8 cellular contexts compared by ENCODE assay signal in genomic region chr1:19676438-19676922, GRCh38. TPM values are rescaled to one million over a fixed set of nuclear protein-coding genes. Genes with fewer than 3 reads are reported as not detected.
A peak's percentile ranks its signal among the peaks of the same experiment; 100 is the strongest.
DNase-seq lines count a peak whose midpoint lies in the region; ATAC-seq, FAIRE-seq and TF ChIP-seq lines count a peak whose summit lies in the region.

No MANE protein-coding gene starts in this region.

- H4K20me1 ChIP-seq in endothelial cell of umbilical vein (replicated peaks; ENCODE audit: control insufficient read depth, extremely low read depth, insufficient read depth, low read length) = no peaks in the 10 kb centered on the region

- no peak overlapping the region for H3K4me3 ChIP-seq in endothelial cell of umbilical vein (replicated peaks in 1 of 3; ENCODE audit: insufficient read depth in 1 of 3, low read depth in 1 of 3, low read length in 3 of 3)

- no peak for TF ChIP-seq CTCF in endothelial cell of umbilical vein (IDR thresholded peaks at IDR 0.05; ENCODE audit: extremely low read depth in 1 of 2, insufficient read depth in 1 of 2, low read depth in 1 of 2, low read length in 2 of 2)

- no peak for TF ChIP-seq POLR2A in endothelial cell of umbilical vein (IDR thresholded peaks at IDR 0.05; ENCODE audit: low read depth, low read length)
- TF ChIP-seq POLR2A in H54 (IDR thresholded peaks at IDR 0.05; ENCODE audit: low read depth, low read length) = no peak

- intact Hi-C loops in endothelial cell of umbilical vein (cut with micrococcal nuclease) = no loop called here

- H3K36me3 ChIP-seq in endothelial cell of umbilical vein (ENCODE audit: control insufficient read depth in 2 of 2, extremely low read depth in 1 of 2, insufficient read depth in 2 of 2, low read length in 2 of 2) = no peaks in the 10 kb centered on the region

- H3K27ac ChIP-seq in endothelial cell of umbilical vein (ENCODE audit: insufficient read depth, low read depth, low read length) = no peak overlapping the region

- H3K9ac ChIP-seq in endothelial cell of umbilical vein (replicated peaks; ENCODE audit: extremely low read depth, insufficient read depth, low read length) = no peak overlapping the region

- no peak overlapping the region for H3K4me2 ChIP-seq in endothelial cell of umbilical vein (ENCODE audit: insufficient read depth, low read length)

- no peaks in the 10 kb centered on the region for H3K9me3 ChIP-seq in endothelial cell of umbilical vein (replicated peaks; ENCODE audit: control insufficient read depth, insufficient read depth, low read length)

- H3K27me3 ChIP-seq in endothelial cell of umbilical vein (ENCODE audit: control insufficient read depth in 2 of 2, insufficient read depth in 2 of 2, low read length in 2 of 2) = no peaks in the 10 kb centered on the region

- H2AFZ ChIP-seq in endothelial cell of umbilical vein (ENCODE audit: low read depth, low read length) = no peak overlapping the region

- POLR2A ChIA-PET in endothelial cell of umbilical vein (lab: Charles Lee) = no interaction called here

- dilution Hi-C loops in endothelial cell of umbilical vein (cut with MboI; ENCODE audit: extremely low pct_ligation_motif_present, low sequenced_read_pairs) = no loop called here

- FAIRE-seq in endothelial cell of umbilical vein (lab: Jason Lieb, UNC) (peak; percentile 52), H54 (lab: Jason Lieb, UNC) (no peak)

- no TSS peak for BruUV-seq in endothelial cell of umbilical vein (replicated peaks; lab: Mats Ljungman, UMichigan)

- DNase-seq in GM04504 (ENCODE audit: low read depth) (peak; percentile 87), NCI-H1048 (lab: John Stamatoyannopoulos, UW) (peak; percentile 27), endothelial cell of umbilical vein (ENCODE audit: low read depth, low spot score) (peak; percentile 37), myocyte (ENCODE audit: low read depth) (peak; percentile 92), NCI-H2029 (lab: John Stamatoyannopoulos, UW) (no peak), NCI-H748 treated with DMSO at 0.1 percent for 48 hours (lab: John Stamatoyannopoulos, UW) (no peak), H54 (ENCODE audit: insufficient read length, low spot score) (no peak)

- ATAC-seq in GM19035 (IDR thresholded peaks at IDR 0.05; ENCODE audit: unreplicated experiment) = no peak

- no peaks in the 10 kb centered on the region for H3K79me2 ChIP-seq in endothelial cell of umbilical vein (ENCODE audit: control insufficient read depth, insufficient read depth, low read length)

- CTCF ChIA-PET in endothelial cell of umbilical vein (lab: Charles Lee) = interaction anchor here (1.0 to 2.3 kb wide), 4 partner anchors 9 to 28 kb away, joined by 3 to 9 read pairs (median 6); no protein-coding TSS in a partner anchor

- H3K9me1 ChIP-seq in endothelial cell of umbilical vein (replicated peaks; ENCODE audit: control insufficient read depth, extremely low read depth, insufficient read depth, low read length) = no peaks in the 10 kb centered on the region

- H3K4me1 ChIP-seq in endothelial cell of umbilical vein (ENCODE audit: control insufficient read depth, extremely low read depth, insufficient read depth, low read length) = no peaks in the 10 kb centered on the region

TF ChIP-seq in endothelial cell of umbilical vein, 7 proteins besides CTCF, POLR2A, EP300 and RAD21:
- TF ChIP-seq FOS (IDR thresholded peaks at IDR 0.05; ENCODE audit: borderline replicate concordance, insufficient read depth, low read length) = no peak

RNA-seq across cellular contexts. Expression of gene HTR6, which starts 11.8 kb away (rescaled TPM):
- total RNA-seq in endothelial cell of umbilical vein (not detected in 2 replicates), myocyte (0.10 TPM in 1 of 2 replicates, not detected in the other)
- not detected in 2 replicates for polyA plus RNA-seq in endothelial cell of umbilical vein
- not detected in 2 replicates for polyA plus RNA-seq in endothelial cell of umbilical vein (2011; cell fraction: cytosol; rRNA removed)
- not detected in 2 replicates for polyA plus RNA-seq in endothelial cell of umbilical vein (2011; cell fraction: nucleus; rRNA removed)
- polyA plus RNA-seq in endothelial cell of umbilical vein (2012) = not detected in 2 replicates
- not detected in 2 replicates for polyA minus RNA-seq in endothelial cell of umbilical vein
- polyA minus RNA-seq in endothelial cell of umbilical vein (2011; cell fraction: cytosol; rRNA and poly(A)+ RNA removed) = not detected
- polyA minus RNA-seq in endothelial cell of umbilical vein (2011; cell fraction: nucleus; rRNA and poly(A)+ RNA removed) = not detected in 2 replicates
- polyA plus RNA-seq in myocyte (2012) = not detected

RNA-seq across cellular contexts. Expression of gene NBL1, which starts 32.4 kb away (rescaled TPM):
- 39.8 and 40.5 TPM in 2 replicates for total RNA-seq in endothelial cell of umbilical vein
- polyA plus RNA-seq in endothelial cell of umbilical vein = 36.2 and 49.6 TPM in 2 replicates
- polyA plus RNA-seq in endothelial cell of umbilical vein (2011; cell fraction: cytosol; rRNA removed) = 29.4 and 41.5 TPM in 2 replicates
- polyA plus RNA-seq in endothelial cell of umbilical vein (2011; cell fraction: nucleus; rRNA removed) = 11.9 and 14.7 TPM in 2 replicates
- polyA plus RNA-seq in endothelial cell of umbilical vein (2012) = 26.3 and 36.2 TPM in 2 replicates
- 55.7 and 64.4 TPM in 2 replicates for polyA minus RNA-seq in endothelial cell of umbilical vein
- polyA minus RNA-seq in endothelial cell of umbilical vein (2011; cell fraction: cytosol; rRNA and poly(A)+ RNA removed) = 40.1 TPM
- 4.9 and 6.8 TPM in 2 replicates for polyA minus RNA-seq in endothelial cell of umbilical vein (2011; cell fraction: nucleus; rRNA and poly(A)+ RNA removed)
- total RNA-seq in myocyte = 4.3 and 5.3 TPM in 2 replicates
- polyA plus RNA-seq in myocyte (2012) = 70.5 TPM

Comparison
In these comparisons a context has a peak if more than half of its experiments do, and no peak if none do; other contexts are left out.
1. DNase-seq: peak in GM04504 (single experiment), NCI-H1048 (single experiment), endothelial cell of umbilical vein (single experiment) and myocyte (single experiment); none in NCI-H2029 (single experiment), NCI-H748 treated with DMSO at 0.1 percent for 48 hours (single experiment) and H54 (single experiment).